18 cellular contexts compared by ENCODE assay signal in genomic region chr9:87622936-87623335, GRCh38.
"Had no signal": no experiment of that assay in that cellular context is flagged by ENCODE, and none has a peak within 500 bp of the region (broad histone marks: within the 10 kb centered on the region; RNA-seq: fewer than 3 reads in every experiment).

No MANE protein-coding gene starts in this region.

- H3K4me1 Mint-ChIP-seq: stimulated activated naive B cell treated with anti-CD40 and anti-IgM and Interleukin-4, amounts not matched to agents 10 μg/mL and 1 μg/mL and 100 μg/mL, for 72 hours; T-cell had no signal

- H3K4me3 Mint-ChIP-seq: effector memory CD8-positive, alpha-beta T cell; neural crest cell; stimulated activated naive B cell treated with anti-CD40 and anti-IgM and Interleukin-4, amounts not matched to agents 10 μg/mL and 1 μg/mL and 100 μg/mL, for 72 hours; T-cell had no signal

- H3K27ac Mint-ChIP-seq: effector memory CD8-positive, alpha-beta T cell; stimulated activated naive B cell treated with anti-CD40 and anti-IgM and Interleukin-4, amounts not matched to agents 10 μg/mL and 1 μg/mL and 100 μg/mL, for 72 hours; T-cell had no signal

- H3K27ac ChIP-seq: left ventricle myocardium inferior, tibial artery, vagina had no signal

- H3K27me3 ChIP-seq: tibial artery, vagina had no signal

- DNase-seq: activated CD4-positive, alpha-beta T cell treated with anti-CD3 and anti-CD28 coated beads, Interleukin-2, amount 50 U/mL, for 4 hours; activated naive CD4-positive, alpha-beta T cell; activated T-cell treated with anti-CD3 and anti-CD28 coated beads for 4 hours; aorta; effector memory CD8-positive, alpha-beta T cell; hippocampal formation; kidney; left ventricle myocardium inferior; stimulated activated CD4-positive, alpha-beta T cell treated with anti-CD3 and anti-CD28 coated beads, Interleukin-15, amount 100 ng/mL, for 24 hours; stimulated activated CD4-positive, alpha-beta T cell treated with anti-CD3 and anti-CD28 coated beads, Interleukin-4, amount 100 ng/mL, for 1 hour; stimulated activated naive B cell treated with anti-CD40 and anti-IgM and Interleukin-4, amounts not matched to agents 10 μg/mL and 1 μg/mL and 100 μg/mL, for 72 hours; T-cell; T1000; tibial artery had no signal

- H3K4me3 ChIP-seq: left ventricle myocardium inferior, tibial artery, vagina had no signal

- H3K36me3 ChIP-seq: left ventricle myocardium inferior, vagina had no signal

- H3K36me3 Mint-ChIP-seq: stimulated activated naive B cell treated with anti-CD40 and anti-IgM and Interleukin-4, amounts not matched to agents 10 μg/mL and 1 μg/mL and 100 μg/mL, for 72 hours; T-cell had no signal

- H3K4me1 ChIP-seq: left ventricle myocardium inferior, tibial artery, vagina had no signal

- ATAC-seq: activated CD4-positive, CD25-positive, alpha-beta regulatory T cell treated with anti-CD3 and anti-CD28 coated beads, Interleukin-2, amount 50 U/mL, for 24 hours; effector memory CD8-positive, alpha-beta T cell; stimulated activated naive B cell treated with anti-CD40 and anti-IgM and Interleukin-4, amounts not matched to agents 10 μg/mL and 1 μg/mL and 100 μg/mL, for 72 hours; T-cell had no signal

- H3K9me3 ChIP-seq: vagina had no signal

- H3K27me3 Mint-ChIP-seq: dendritic cell treated with granulocyte-macrophage colony-stimulating factor and Interleukin-4, amounts not matched to agents 40 ng/mL and 50 ng/mL, for 4 days; stimulated activated naive B cell treated with anti-CD40 and anti-IgM and Interleukin-4, amounts not matched to agents 10 μg/mL and 1 μg/mL and 100 μg/mL, for 72 hours had no signal
